In the genomic region with DNA sequence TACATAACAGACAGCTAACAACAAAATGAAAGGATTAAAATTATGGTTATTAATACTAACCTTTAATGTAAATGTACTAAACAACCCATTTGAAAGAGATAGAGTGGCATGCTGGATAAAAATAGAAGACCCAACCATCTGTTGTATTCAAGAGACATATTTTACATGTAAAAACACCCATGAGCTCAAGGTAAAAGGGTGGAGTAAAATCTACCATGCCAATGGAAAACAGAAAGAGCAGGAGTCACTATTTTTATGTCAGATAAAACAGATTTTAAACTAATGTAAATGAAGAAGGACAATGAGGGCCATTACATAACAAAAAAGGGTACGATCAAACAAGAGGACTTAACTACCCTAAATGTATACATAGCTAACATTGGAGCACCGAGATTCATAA, we compare ENCODE assay signal across 25 cellular contexts.
DNase-seq lines count a peak whose midpoint lies in the region; ATAC-seq, FAIRE-seq and TF ChIP-seq lines count a peak whose summit lies in the region.
"Had no signal": no experiment of that assay in that cellular context is flagged by ENCODE, and none has a peak within 500 bp of the region (broad histone marks: within the 10 kb centered on the region; RNA-seq: fewer than 3 reads in every experiment).

No MANE protein-coding gene starts in this region.

- TF ChIP-seq CTCF in A549 (IDR thresholded peaks at IDR 0.05): no peak
- TF ChIP-seq CTCF in GM23338 (conservative IDR thresholded peaks at IDR 0.05; ENCODE audit: low read depth in 2 of 2): no peak

- no peaks in the 10 kb centered on the region for H3F3A ChIP-seq in GM23338 (replicated peaks; ENCODE audit: low read depth)

- H3K4me2 ChIP-seq in A549: no peak overlapping the region
- peak overlapping the region; percentile 50 for H3K4me2 ChIP-seq in GM23338
- H3K4me2 ChIP-seq: BLaER1 had no signal

- TF ChIP-seq RAD21 in A549 (conservative IDR thresholded peaks at IDR 0.05 in 1 of 2, IDR thresholded peaks at IDR 0.05 in 1 of 2): no peak

- no peaks in the 10 kb centered on the region for H3K79me2 ChIP-seq in GM23338 (replicated peaks; ENCODE audit: insufficient read depth)

- no peaks in the 10 kb centered on the region for H3K36me3 Mint-ChIP-seq in GM23338 (ENCODE audit: low read depth)
- H3K36me3 Mint-ChIP-seq: CD14-positive monocyte; CD4-positive, CD25-positive, alpha-beta regulatory T cell had no signal

- H3K4me3 Mint-ChIP-seq in GM23338: no peak overlapping the region
- H3K4me3 Mint-ChIP-seq: CD14-positive monocyte; CD4-positive, alpha-beta memory T cell; CD4-positive, CD25-positive, alpha-beta regulatory T cell; CD8-positive, alpha-beta memory T cell had no signal

- 3% methylated on average over 2 of the region's 2 CpGs for WGBS in A549 (ENCODE audit: missing lambda C conversion rate)

- H3K4me1 Mint-ChIP-seq in GM23338: peaks cover 17% of the 10 kb centered on the region
- H3K4me1 Mint-ChIP-seq: CD14-positive monocyte; CD4-positive, alpha-beta memory T cell; CD4-positive, CD25-positive, alpha-beta regulatory T cell; CD8-positive, alpha-beta memory T cell had no signal

- ATAC-seq in A549 (no peak), GM23338 (no peak)
- ATAC-seq: GM12878 had no signal

- no peaks in the 10 kb centered on the region for H3K27me3 ChIP-seq in GM23338 (ENCODE audit: insufficient read depth)
- H3K27me3 ChIP-seq: BE2C had no signal

- H3K27ac Mint-ChIP-seq in GM23338: no peak overlapping the region
- H3K27ac Mint-ChIP-seq: CD14-positive monocyte; CD4-positive, alpha-beta memory T cell; CD4-positive, CD25-positive, alpha-beta regulatory T cell; CD8-positive, alpha-beta memory T cell had no signal

- no peak for DNase-seq in A549 (ENCODE audit: low read depth in 1 of 2, low spot score in 1 of 2)
- no peak for DNase-seq in GM23338 (ENCODE audit: low spot score)
- no peak for DNase-seq in OCI-M2 (lab: John Stamatoyannopoulos, UW; ENCODE audit: unreplicated experiment)
- no peak for DNase-seq in A172 (ENCODE audit: low spot score)
- DNase-seq: 8988T; ACHN; BE2C; C1 segment of cervical spinal cord; CD4-positive, alpha-beta memory T cell; CD4-positive, CD25-positive, alpha-beta regulatory T cell; CD8-positive, alpha-beta memory T cell; COR-L47; DMS 273 treated with DMSO at 0.1 percent for 48 hours; DMS153; DMS53; DMS79; DND-41; EL; GDM1 had no signal

- H3K4me3 ChIP-seq in A549: no peak overlapping the region
- H3K4me3 ChIP-seq in GM23338: no peak overlapping the region
- H3K4me3 ChIP-seq: BLaER1, GM12878 had no signal

- POLR2A ChIA-PET in A549 (lab: Yijun Ruan, JAX): no interaction called here

- H4K20me1 ChIP-seq in GM23338 (replicated peaks; ENCODE audit: insufficient read depth): no peaks in the 10 kb centered on the region
- H4K20me1 ChIP-seq: BLaER1 had no signal

- TF ChIP-seq POLR2A in A549 (IDR thresholded peaks at IDR 0.05; ENCODE audit: low read length): no peak

- no peak overlapping the region for H2AFZ ChIP-seq in GM23338

- no peaks in the 10 kb centered on the region; the same call in 1 of the 2 replicates for H3K9me2 ChIP-seq in GM23338 (ENCODE audit: insufficient read depth)

- FAIRE-seq in A549 (lab: Jason Lieb, UNC) (peak; percentile 46), colon (lab: Jason Lieb, UNC) (peak; percentile 90)
- FAIRE-seq: GM12878, GM12892, GM18507 had no signal

- H3K27me3 Mint-ChIP-seq in GM23338 (ENCODE audit: insufficient read depth, low read depth, poor library complexity): peaks cover 2% of the 10 kb centered on the region
- H3K27me3 Mint-ChIP-seq: CD4-positive, alpha-beta memory T cell; CD8-positive, alpha-beta memory T cell had no signal

- no peaks in the 10 kb centered on the region for H3K9me3 ChIP-seq in A549
- H3K9me3 ChIP-seq: BE2C, BLaER1 had no signal

- CTCF ChIA-PET in A549 (lab: Yijun Ruan, JAX): no interaction called here

- H3K4me1 ChIP-seq in A549 (no peaks in the 10 kb centered on the region), GM23338 (ENCODE audit: insufficient read depth) (peaks cover 3% of the 10 kb centered on the region; the same call in 1 of the 2 replicates)
- H3K4me1 ChIP-seq: BE2C, BLaER1 had no signal

- no peaks in the 10 kb centered on the region for H3K9me3 Mint-ChIP-seq in GM23338

- no peak for TF ChIP-seq EP300 in A549 (IDR thresholded peaks at IDR 0.05)

- no peaks in the 10 kb centered on the region for H3K36me3 ChIP-seq in GM23338 (ENCODE audit: insufficient read depth)
- H3K36me3 ChIP-seq: BE2C, BLaER1 had no signal

- H3K27ac ChIP-seq in A549: no peak overlapping the region
- no peak overlapping the region for H3K27ac ChIP-seq in GM23338 (ENCODE audit: low read depth)
- H3K27ac ChIP-seq: BLaER1 had no signal

TF ChIP-seq in A549, 52 proteins besides CTCF, POLR2A, EP300 and RAD21 (continues in another document):
- TF ChIP-seq, protein P1, sequence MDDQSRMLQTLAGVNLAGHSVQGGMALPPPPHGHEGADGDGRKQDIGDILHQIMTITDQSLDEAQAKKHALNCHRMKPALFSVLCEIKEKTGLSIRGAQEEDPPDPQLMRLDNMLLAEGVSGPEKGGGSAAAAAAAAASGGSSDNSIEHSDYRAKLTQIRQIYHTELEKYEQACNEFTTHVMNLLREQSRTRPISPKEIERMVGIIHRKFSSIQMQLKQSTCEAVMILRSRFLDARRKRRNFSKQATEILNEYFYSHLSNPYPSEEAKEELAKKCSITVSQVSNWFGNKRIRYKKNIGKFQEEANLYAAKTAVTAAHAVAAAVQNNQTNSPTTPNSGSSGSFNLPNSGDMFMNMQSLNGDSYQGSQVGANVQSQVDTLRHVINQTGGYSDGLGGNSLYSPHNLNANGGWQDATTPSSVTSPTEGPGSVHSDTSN (IDR thresholded peaks at IDR 0.05): no peak
- TF ChIP-seq NR3C1 (IDR thresholded peaks at IDR 0.05): no peak
- TF ChIP-seq ZSCAN20 (CRISPR knock-in tag; IDR thresholded peaks at IDR 0.05): no peak
- no peak for TF ChIP-seq JUN (IDR thresholded peaks at IDR 0.05)
- TF ChIP-seq, protein P2, sequence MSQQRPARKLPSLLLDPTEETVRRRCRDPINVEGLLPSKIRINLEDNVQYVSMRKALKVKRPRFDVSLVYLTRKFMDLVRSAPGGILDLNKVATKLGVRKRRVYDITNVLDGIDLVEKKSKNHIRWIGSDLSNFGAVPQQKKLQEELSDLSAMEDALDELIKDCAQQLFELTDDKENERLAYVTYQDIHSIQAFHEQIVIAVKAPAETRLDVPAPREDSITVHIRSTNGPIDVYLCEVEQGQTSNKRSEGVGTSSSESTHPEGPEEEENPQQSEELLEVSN (IDR thresholded peaks at IDR 0.05; ENCODE audit: borderline replicate concordance, low read depth): no peak
- TF ChIP-seq, protein P3, sequence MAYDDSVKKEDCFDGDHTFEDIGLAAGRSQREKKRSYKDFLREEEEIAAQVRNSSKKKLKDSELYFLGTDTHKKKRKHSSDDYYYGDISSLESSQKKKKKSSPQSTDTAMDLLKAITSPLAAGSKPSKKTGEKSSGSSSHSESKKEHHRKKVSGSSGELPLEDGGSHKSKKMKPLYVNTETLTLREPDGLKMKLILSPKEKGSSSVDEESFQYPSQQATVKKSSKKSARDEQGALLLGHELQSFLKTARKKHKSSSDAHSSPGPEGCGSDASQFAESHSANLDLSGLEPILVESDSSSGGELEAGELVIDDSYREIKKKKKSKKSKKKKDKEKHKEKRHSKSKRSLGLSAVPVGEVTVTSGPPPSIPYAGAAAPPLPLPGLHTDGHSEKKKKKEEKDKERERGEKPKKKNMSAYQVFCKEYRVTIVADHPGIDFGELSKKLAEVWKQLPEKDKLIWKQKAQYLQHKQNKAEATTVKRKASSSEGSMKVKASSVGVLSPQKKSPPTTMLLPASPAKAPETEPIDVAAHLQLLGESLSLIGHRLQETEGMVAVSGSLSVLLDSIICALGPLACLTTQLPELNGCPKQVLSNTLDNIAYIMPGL (CRISPR knock-in tag; IDR thresholded peaks at IDR 0.05; ENCODE audit: borderline replicate concordance): no peak
- TF ChIP-seq ZNF302 (CRISPR knock-in tag; IDR thresholded peaks at IDR 0.05): no peak
- no peak for TF ChIP-seq MYC (IDR thresholded peaks at IDR 0.05; ENCODE audit: borderline replicate concordance, low read length)

TF ChIP-seq in GM23338, 12 proteins besides CTCF, POLR2A, EP300 and RAD21 (continues in another document):
- TF ChIP-seq EZH2phosphoT487 (IDR thresholded peaks at IDR 0.05; ENCODE audit: unreplicated experiment) (no peak), STAT1 (IDR thresholded peaks at IDR 0.05; ENCODE audit: unreplicated experiment) (no peak), EZH2 (IDR thresholded peaks at IDR 0.05; ENCODE audit: low read depth, unreplicated experiment) (no peak), NANOG (IDR thresholded peaks at IDR 0.05; ENCODE audit: borderline replicate concordance) (no peak)
- TF ChIP-seq, protein P4, sequence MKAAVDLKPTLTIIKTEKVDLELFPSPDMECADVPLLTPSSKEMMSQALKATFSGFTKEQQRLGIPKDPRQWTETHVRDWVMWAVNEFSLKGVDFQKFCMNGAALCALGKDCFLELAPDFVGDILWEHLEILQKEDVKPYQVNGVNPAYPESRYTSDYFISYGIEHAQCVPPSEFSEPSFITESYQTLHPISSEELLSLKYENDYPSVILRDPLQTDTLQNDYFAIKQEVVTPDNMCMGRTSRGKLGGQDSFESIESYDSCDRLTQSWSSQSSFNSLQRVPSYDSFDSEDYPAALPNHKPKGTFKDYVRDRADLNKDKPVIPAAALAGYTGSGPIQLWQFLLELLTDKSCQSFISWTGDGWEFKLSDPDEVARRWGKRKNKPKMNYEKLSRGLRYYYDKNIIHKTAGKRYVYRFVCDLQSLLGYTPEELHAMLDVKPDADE (IDR thresholded peaks at IDR 0.05): no peak
